8 cellular contexts compared by ENCODE assay signal in genomic region chrX:1462596-1463251, GRCh38. TPM values are rescaled to one million over a fixed set of nuclear protein-coding genes. Genes with fewer than 3 reads are reported as not detected.
DNase-seq lines count a peak whose midpoint lies in the region; ATAC-seq, FAIRE-seq and TF ChIP-seq lines count a peak whose summit lies in the region.

No MANE protein-coding gene starts in this region.

- DNase-seq in RKO (ENCODE audit: low spot score) (peak; percentile 28), immature natural killer cell (peak; percentile 92 to 94 (median 92)), NCI-H774 (lab: John Stamatoyannopoulos, UW) (no peak), small intestine (no peak), tibial nerve (ENCODE audit: low spot score in 2 of 2) (no peak)
- peak; percentile 68 for DNase-seq in activated effector memory CD4-positive, alpha-beta T cell treated with Interleukin-2 at 50 U/mL for 16 hours
- peak; percentile 47 to 56 for DNase-seq in stimulated activated CD8-positive, alpha-beta memory T cell treated with anti-CD3 and anti-CD28 coated beads, Interleukin-2, amount 100 ng/mL, for 1 hour (ENCODE audit: low read depth in 2 of 2)

- peaks cover 8 to 16% (median 13%) of the 10 kb centered on the region in 3 donors for H3K36me3 Mint-ChIP-seq in immature natural killer cell

- TF ChIP-seq EP300 in tibial nerve (IDR thresholded peaks at IDR 0.05): peak in 1 of 2 donors; percentile 30

- WGBS in small intestine, 3 donors: 57 to 59% (median 58%) methylated on average over 19 of the region's 19 CpGs
- WGBS in tibial nerve, 2 donors: 67 to 68% methylated on average over 19 of the region's 19 CpGs

- H3K27me3 Mint-ChIP-seq in immature natural killer cell (ENCODE audit: low read depth in 3 of 3): peaks cover 34 to 52% (median 42%) of the 10 kb centered on the region in 3 donors

- H3K36me3 ChIP-seq in small intestine (ENCODE audit: control insufficient read depth in 2 of 2, insufficient read depth in 2 of 2, low read length in 2 of 2) (no peaks in the 10 kb centered on the region), tibial nerve (no peaks in the 10 kb centered on the region)

- ATAC-seq in GM21360 (IDR thresholded peaks at IDR 0.05; ENCODE audit: unreplicated experiment): no peak

- peak overlapping the region; percentile 89 to 98 (median 94) for H3K4me3 Mint-ChIP-seq in immature natural killer cell

- H3K4me1 ChIP-seq in small intestine (ENCODE audit: control insufficient read depth in 2 of 2, insufficient read depth in 1 of 2, low read depth in 1 of 2, low read length in 1 of 2) (peaks cover 2% of the 10 kb centered on the region in 2 donors), tibial nerve (peaks cover 0 to 4% (median 0%) of the 10 kb centered on the region in 4 donors)

- peaks cover 59% of the 10 kb centered on the region in 2 donors for H3K4me1 Mint-ChIP-seq in immature natural killer cell

- H3K9me3 ChIP-seq in small intestine (ENCODE audit: control insufficient read depth, low read depth): no peaks in the 10 kb centered on the region
- no peaks in the 10 kb centered on the region for H3K9me3 ChIP-seq in tibial nerve

- peaks cover 0 to 2% (median 0%) of the 10 kb centered on the region in 6 donors for H3K9me3 Mint-ChIP-seq in immature natural killer cell

- H3K27me3 ChIP-seq in small intestine (ENCODE audit: control insufficient read depth in 2 of 2, insufficient read depth in 2 of 2, low read length in 2 of 2) (no peaks in the 10 kb centered on the region), tibial nerve (peaks cover 0 to 39% of the 10 kb centered on the region in 2 donors)

- no peak for TF ChIP-seq CTCF in tibial nerve (IDR thresholded peaks at IDR 0.05)

- no peak for TF ChIP-seq POLR2A in tibial nerve (IDR thresholded peaks at IDR 0.05)

- no peak for FAIRE-seq in small intestine (lab: Jason Lieb, UNC)

- H3K4me3 ChIP-seq in small intestine (ENCODE audit: low read depth in 1 of 2, low read length in 2 of 2) (no peak overlapping the region), tibial nerve (no peak overlapping the region)

- H3K27ac ChIP-seq in small intestine (ENCODE audit: low read depth in 1 of 2, low read length in 1 of 2) (peak overlapping the region in 1 of 2 donors; percentile 76), tibial nerve (peak overlapping the region in 1 of 4 donors; percentile 14)

- peak overlapping the region in 5 of 6 donors; percentile 98 to 100 (median 99) for H3K27ac Mint-ChIP-seq in immature natural killer cell

RNA-seq across cellular contexts. Expression of gene ASMTL, which starts 10.0 kb away (rescaled TPM):
- polyA plus RNA-seq in immature natural killer cell (10 to 100 TPM; 58.1 to 68.6 (median 67.1) TPM), small intestine (10 to 100 TPM; 10.1 to 22.1 (median 12.4) TPM)
- total RNA-seq in tibial nerve: 10 to 100 TPM; 25.1 to 47.2 (median 43.3) TPM

Comparison
In these comparisons a context has a peak if more than half of its experiments do, and no peak if none do; other contexts are left out.
1. DNase-seq: peak in RKO (single experiment), activated effector memory CD4-positive, alpha-beta T cell treated with Interleukin-2 at 50 U/mL for 16 hours (single experiment), immature natural killer cell (3 of 3) and stimulated activated CD8-positive, alpha-beta memory T cell treated with anti-CD3 and anti-CD28 coated beads, Interleukin-2, amount 100 ng/mL, for 1 hour (2 of 2); none in NCI-H774 (single experiment), small intestine (single experiment) and tibial nerve (0 of 2).